ENCODE assay signal across 16 cellular contexts in genomic region chr12:3055712-3056467, GRCh38. TPM values are rescaled to one million over a fixed set of nuclear protein-coding genes. Genes with fewer than 3 reads are reported as not detected.
DNase-seq lines count a peak whose midpoint lies in the region; ATAC-seq and TF ChIP-seq lines count a peak whose summit lies in the region.
"Had no signal": no experiment of that assay in that cellular context is flagged by ENCODE, and none has a peak within 500 bp of the region (broad histone marks: within the 10 kb centered on the region; RNA-seq: fewer than 3 reads in every experiment).

No MANE protein-coding gene starts in this region.

- H3K4me3 ChIP-seq in right atrium auricular region (no peak overlapping the region), fibroblast of the aortic adventitia (ENCODE audit: low read depth, low read length) (no peak overlapping the region), mucosa of descending colon (no peak overlapping the region)
- H3K4me3 ChIP-seq: PC-9 had no signal

- DNase-seq in Right ventricle myocardium superior, result no peak
- DNase-seq in right atrium auricular region (ENCODE audit: low spot score), result no peak
- DNase-seq in fibroblast of the aortic adventitia (ENCODE audit: low read depth), result peak; percentile 45
- DNase-seq in neural crest cell (ENCODE audit: low read depth, low spot score), result no peak
- no peak for DNase-seq in mucosa of descending colon
- DNase-seq in stimulated activated naive CD4-positive, alpha-beta T cell treated with Interleukin-2 at 50 U/mL for 16 hours (lab: John Stamatoyannopoulos, UW), result no peak
- no peak for DNase-seq in midbrain (lab: John Stamatoyannopoulos, UW)
- DNase-seq in SHP77 (lab: John Stamatoyannopoulos, UW), result no peak
- DNase-seq: activated CD4-positive, alpha-beta T cell treated with anti-CD3 and anti-CD28 coated beads, Interleukin-2, amount 10 ng/mL, durations not matched to agents 7 days and 5 days; amygdala; COR-L47; MV-4-11; NCI-H345; PC-9 had no signal

- peaks cover 2% of the 10 kb centered on the region for H3K27me3 Mint-ChIP-seq in neural crest cell (ENCODE audit: low read depth)

- H3K36me3 ChIP-seq in right atrium auricular region (no peaks in the 10 kb centered on the region), mucosa of descending colon (ENCODE audit: low read depth) (no peaks in the 10 kb centered on the region)

- intact Hi-C loops in Right ventricle myocardium superior (cut with DNase I), result no loop called here
- intact Hi-C loops in mucosa of descending colon (cut with DNase I, micrococcal nuclease), result no loop called here

- no peaks in the 10 kb centered on the region for H3K4me1 Mint-ChIP-seq in neural crest cell
- H3K4me1 Mint-ChIP-seq: activated CD4-positive, alpha-beta T cell treated with anti-CD3 and anti-CD28 coated beads, Interleukin-2, amount 10 ng/mL, durations not matched to agents 7 days and 5 days had no signal

- H3K4me3 Mint-ChIP-seq in neural crest cell, result no peak overlapping the region
- H3K4me3 Mint-ChIP-seq: activated CD4-positive, alpha-beta T cell treated with anti-CD3 and anti-CD28 coated beads, Interleukin-2, amount 10 ng/mL, durations not matched to agents 7 days and 5 days; activated T-helper 1 cell treated with anti-CD3 and anti-CD28 coated beads, Interleukin-12 subunit alpha, Interleukin-12 subunit beta, Interleukin-2, Interleukin-4 antibody, amounts not matched to agents 30 ng/mL and 10 ng/mL and 1 ng/mL, durations not matched to agents 14 hours and 24 hours and 36 hours; T-helper 1 cell treated with Interleukin-12 subunit alpha and Interleukin-12 subunit beta and Interleukin-4 antibody, amounts not matched to agents 30 μg/mL and 1 μg/mL, for 36 hours had no signal

- H3K36me3 Mint-ChIP-seq in neural crest cell (ENCODE audit: low read depth), result no peaks in the 10 kb centered on the region

- H3K9me3 ChIP-seq in right atrium auricular region (no peaks in the 10 kb centered on the region), mucosa of descending colon (no peaks in the 10 kb centered on the region)

- peak overlapping the region; percentile 47 for H3K27ac Mint-ChIP-seq in neural crest cell (ENCODE audit: unreplicated experiment)
- H3K27ac Mint-ChIP-seq: activated CD4-positive, alpha-beta T cell treated with anti-CD3 and anti-CD28 coated beads, Interleukin-2, amount 10 ng/mL, durations not matched to agents 7 days and 5 days; activated T-helper 1 cell treated with anti-CD3 and anti-CD28 coated beads, Interleukin-12 subunit alpha, Interleukin-12 subunit beta, Interleukin-2, Interleukin-4 antibody, amounts not matched to agents 30 ng/mL and 10 ng/mL and 1 ng/mL, durations not matched to agents 14 hours and 24 hours and 36 hours; T-helper 1 cell treated with Interleukin-12 subunit alpha and Interleukin-12 subunit beta and Interleukin-4 antibody, amounts not matched to agents 30 μg/mL and 1 μg/mL, for 36 hours had no signal

- TF ChIP-seq CTCF in right atrium auricular region (IDR thresholded peaks at IDR 0.05) (no peak), fibroblast of the aortic adventitia (IDR thresholded peaks at IDR 0.05; ENCODE audit: insufficient read depth, low read length) (no peak), neural crest cell (conservative IDR thresholded peaks at IDR 0.05) (no peak), mucosa of descending colon (IDR thresholded peaks at IDR 0.05) (no peak)

- ATAC-seq in Right ventricle myocardium superior (ENCODE audit: poor library complexity) (peak; percentile 59), mucosa of descending colon (no peak)

- H3K9me3 Mint-ChIP-seq in neural crest cell, result no peaks in the 10 kb centered on the region
- H3K9me3 Mint-ChIP-seq: activated CD4-positive, alpha-beta T cell treated with anti-CD3 and anti-CD28 coated beads, Interleukin-2, amount 10 ng/mL, durations not matched to agents 7 days and 5 days; activated T-helper 1 cell treated with anti-CD3 and anti-CD28 coated beads, Interleukin-12 subunit alpha, Interleukin-12 subunit beta, Interleukin-2, Interleukin-4 antibody, amounts not matched to agents 30 ng/mL and 10 ng/mL and 1 ng/mL, durations not matched to agents 14 hours and 24 hours and 36 hours; T-helper 1 cell treated with Interleukin-12 subunit alpha and Interleukin-12 subunit beta and Interleukin-4 antibody, amounts not matched to agents 30 μg/mL and 1 μg/mL, for 36 hours had no signal

- H3K4me1 ChIP-seq in right atrium auricular region (peaks cover 0 to 10% of the 10 kb centered on the region in 2 donors), mucosa of descending colon (ENCODE audit: low read depth) (no peaks in the 10 kb centered on the region)

- peak overlapping the region in 1 of 2 donors; percentile 23 for H3K27ac ChIP-seq in right atrium auricular region
- H3K27ac ChIP-seq: PC-9 had no signal

- no peaks in the 10 kb centered on the region for H3K27me3 ChIP-seq in right atrium auricular region

RNA-seq across cellular contexts. Expression of gene TSPAN9, which starts 21.3 kb away (rescaled TPM):
- total RNA-seq in Right ventricle myocardium superior (156 TPM), right atrium auricular region (100 to 1,000 TPM; 103 to 185 TPM), fibroblast of the aortic adventitia (ENCODE audit: low replicate concordance) (8.1 and 19.4 TPM in 2 replicates), neural crest cell (22.8 and 23.8 TPM in 2 replicates), mucosa of descending colon (10 to 100 TPM in 1 of 3 donors, 1 to 10 TPM in 2; 4.7 to 28.4 (median 8.5) TPM)
